In the genomic region with DNA sequence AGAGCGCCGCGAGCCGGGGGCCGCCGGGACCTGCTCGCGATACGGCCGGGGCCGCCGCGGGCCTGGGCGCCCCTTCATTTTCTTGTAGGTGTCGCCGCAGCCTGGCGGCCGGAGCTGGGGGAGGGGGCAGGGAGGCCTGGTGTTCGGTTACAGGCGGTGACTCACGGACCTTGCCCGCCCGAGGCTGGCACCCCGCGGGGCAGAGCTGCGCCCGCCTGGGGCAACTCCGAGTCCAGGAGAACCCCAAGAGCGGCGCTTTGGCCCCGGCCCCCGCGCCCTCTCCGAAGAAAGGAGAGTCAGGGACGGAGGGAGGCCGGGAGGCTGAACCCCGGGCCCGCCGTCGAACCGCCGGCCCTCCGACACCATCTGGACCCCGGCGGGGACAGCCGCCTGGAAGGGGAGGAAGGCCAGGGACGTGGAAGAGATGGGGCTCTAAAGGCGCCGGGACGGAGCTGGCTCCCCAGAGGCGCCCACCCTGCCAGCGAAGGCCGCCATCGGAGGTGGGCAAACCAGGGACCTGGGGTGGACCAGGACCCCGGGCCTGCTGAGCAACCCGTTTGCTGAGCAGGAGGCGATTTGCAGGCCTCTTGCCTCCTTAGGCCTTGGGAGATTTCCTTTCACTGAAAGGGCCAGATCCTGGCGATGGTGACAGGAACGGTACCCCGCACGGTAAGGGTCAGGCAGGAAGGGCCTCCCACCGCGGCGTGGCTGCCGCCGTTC, we compare ENCODE assay signal across 8 cellular contexts. TPM values are rescaled to one million over a fixed set of nuclear protein-coding genes. Genes with fewer than 3 reads are reported as not detected.
DNase-seq lines count a peak whose midpoint lies in the region; ATAC-seq, FAIRE-seq and TF ChIP-seq lines count a peak whose summit lies in the region.

No MANE protein-coding gene starts in this region.

- TF ChIP-seq POLR2A in GM12878 (IDR thresholded peaks at IDR 0.05; ENCODE audit: low read depth, low read length) = no peak

- no peak for TF ChIP-seq EP300 in GM12878 (IDR thresholded peaks at IDR 0.05; ENCODE audit: borderline replicate concordance in 1 of 2, control insufficient read depth in 1 of 2, low read depth in 2 of 2, low read length in 2 of 2)

- H3K9me3 ChIP-seq in GM12878 (replicated peaks; ENCODE audit: control insufficient read depth, insufficient read depth, low read length) = no peaks in the 10 kb centered on the region; the same call in 2 of the 3 replicates

- H3K4me1 ChIP-seq in GM12878 (ENCODE audit: control insufficient read depth, insufficient read depth, low read length) = no peaks in the 10 kb centered on the region
- peaks cover 3% of the 10 kb centered on the region for H3K4me1 ChIP-seq in rectal smooth muscle tissue (ENCODE audit: control insufficient read depth, insufficient read depth, low read length)

- FAIRE-seq in GM12878 (lab: Jason Lieb, UNC) = no peak

- no peak overlapping the region for H2AFZ ChIP-seq in GM12878 (ENCODE audit: control insufficient read depth, low read depth, low read length)

- no TSS peak for BruUV-seq in GM12878 (replicated peaks; lab: Mats Ljungman, UMichigan)

- RAD21 ChIA-PET in GM12878 (lab: Charles Lee; ENCODE audit: unreplicated experiment) = interaction anchor here (0.6 kb wide), 1 partner anchor 740 kb away, joined by 3 read pairs; no protein-coding TSS in a partner anchor

- TF ChIP-seq RAD21 in GM12878 (IDR thresholded peaks at IDR 0.05; ENCODE audit: insufficient read depth, low read depth, low read length) = no peak

- POLR2A ChIA-PET in GM12878 (lab: Charles Lee) = no interaction called here

- 22% methylated on average over 58 of the region's 66 CpGs for WGBS in GM12878 (ENCODE audit: insufficient coverage, insufficient replicate concordance, low lambda C conversion rate, missing lambda C conversion rate)

- H3K79me2 ChIP-seq in GM12878 (ENCODE audit: control insufficient read depth, insufficient read depth, low read length) = no peaks in the 10 kb centered on the region

- SMC1A ChIA-PET in GM12878 (lab: Charles Lee; ENCODE audit: uncharacterized antibody, unreplicated experiment) = no interaction called here

- TF ChIP-seq CTCF in GM12878 (IDR thresholded peaks at IDR 0.05 in 2 of 3, conservative IDR thresholded peaks at IDR 0.05 in 1 of 3; ENCODE audit: control insufficient read depth in 2 of 3, extremely low read depth in 1 of 3, insufficient read depth in 1 of 3, low read depth in 3 of 3, low read length in 3 of 3) = no peak

- H3K9ac ChIP-seq in GM12878 (ENCODE audit: control insufficient read depth, insufficient read depth, low read length) (no peak overlapping the region), rectal smooth muscle tissue (ENCODE audit: low read length) (peak overlapping the region; percentile 33)

- no peaks in the 10 kb centered on the region; the same call in 1 of the 2 replicates for H4K20me1 ChIP-seq in GM12878 (ENCODE audit: control insufficient read depth, insufficient read depth)

- intact Hi-C loops in GM12878 (cut with micrococcal nuclease; ENCODE audit: unreplicated experiment) = loop anchor here (10.0 kb wide), 1 partner anchor 185 kb away; no protein-coding TSS in a partner anchor

- H3K27me3 ChIP-seq in GM12878 (replicated peaks in 1 of 2; ENCODE audit: control insufficient read depth in 2 of 2, insufficient read depth in 2 of 2, low read length in 1 of 2) = peaks cover 7 to 27% of the 10 kb centered on the region in 2 experiments
- no peaks in the 10 kb centered on the region for H3K27me3 ChIP-seq in rectal smooth muscle tissue (ENCODE audit: control insufficient read depth, insufficient read depth, low read length)

- DNase-seq in activated T-cell treated with anti-CD3 and anti-CD28 coated beads for 24 hours (ENCODE audit: low read depth) = peak; percentile 10
- DNase-seq in activated T-cell treated with anti-CD3 and anti-CD28 coated beads, Interleukin-2, amount 50 U/mL, for 1 hour = no peak
- peak; percentile 81 for DNase-seq in NCI-H460 (ENCODE audit: extremely low read depth, low read depth)
- no peak for DNase-seq in GM12878 (ENCODE audit: low read depth, low spot score)

- H3K27ac ChIP-seq in GM12878 (ENCODE audit: control insufficient read depth, insufficient read depth) (no peak overlapping the region), rectal smooth muscle tissue (ENCODE audit: low read depth, low read length) (peak overlapping the region; percentile 78)

- H3K36me3 ChIP-seq in GM12878 (ENCODE audit: control insufficient read depth in 2 of 2, insufficient read depth in 2 of 2, low read length in 1 of 2) = no peaks in the 10 kb centered on the region
- H3K36me3 ChIP-seq in rectal smooth muscle tissue (ENCODE audit: control insufficient read depth, insufficient read depth, low read length) = no peaks in the 10 kb centered on the region

- ATAC-seq in GM12878 (peak; percentile 41), HG03097 (IDR thresholded peaks at IDR 0.05; ENCODE audit: low FRiP score, unreplicated experiment) (no peak), HG03457 (IDR thresholded peaks at IDR 0.05; ENCODE audit: unreplicated experiment) (no peak)

- in situ Hi-C loops in GM12878 (cut with MboI) = no loop called here

- CTCF ChIA-PET in GM12878 (lab: Yijun Ruan, JAX) = no interaction called here

- H3K4me2 ChIP-seq in GM12878 (ENCODE audit: control insufficient read depth, insufficient read depth) = 0 out of 2 replicates have a peak overlapping the region, but pooled peaks have one; percentile 17

- H3K4me3 ChIP-seq in GM12878 = no peak overlapping the region
- peak overlapping the region; percentile 79 for H3K4me3 ChIP-seq in iPS-11a (ENCODE audit: low read depth, low read length)
- peak overlapping the region; percentile 69 for H3K4me3 ChIP-seq in rectal smooth muscle tissue (ENCODE audit: low read length)

TF ChIP-seq in GM12878, 131 proteins besides CTCF, POLR2A, EP300 and RAD21:
- TF ChIP-seq SUZ12 (IDR thresholded peaks at IDR 0.05; ENCODE audit: unreplicated experiment) = peak; percentile 76
- TF ChIP-seq CBFB (IDR thresholded peaks at IDR 0.05; ENCODE audit: low read depth) = no peak

RNA-seq across cellular contexts. Expression of a gene that starts 0.8 kb away (rescaled TPM):
- 13.4 and 19.5 TPM in 2 replicates for total RNA-seq in NCI-H460 (2014; rRNA removed; shearing (Covaris generic))
- 15.9 and 19.1 TPM in 2 replicates for polyA plus RNA-seq in NCI-H460 (2014; cell fraction: nucleus; rRNA removed)
- not detected in 2 replicates for total RNA-seq in GM12878 (2013; cell fraction: nucleolus; rRNA removed)
- 0.11 and 0.76 TPM in 2 replicates for total RNA-seq in GM12878 (2014; rRNA removed)
- total RNA-seq in GM12878 (2014; rRNA removed; fragmentation: Illumina TruSeq; extraction: Trizol) = 0.09 and 0.23 TPM in 2 replicates
- total RNA-seq in GM12878 (2021) = 0.08 and 0.27 TPM in 2 replicates
- polyA plus RNA-seq in GM12878 (2011; ENCODE audit: low read depth) = not detected
- polyA plus RNA-seq in GM12878 (2011; rRNA removed) = 0.42 and 0.46 TPM in 2 replicates
- polyA plus RNA-seq in GM12878 (2011; cell fraction: cytosol; rRNA removed) = 0.37 and 0.43 TPM in 2 replicates
- polyA plus RNA-seq in GM12878 (2011; cell fraction: nucleus; rRNA removed) = 0.42 and 0.48 TPM in 2 replicates
- not detected in 2 replicates for polyA plus RNA-seq in GM12878 (2012)
- 0.06 TPM in 1 of 2 replicates, not detected in the other for polyA plus RNA-seq in GM12878 (2014; fragmentation: Illumina TruSeq; extraction: Trizol)
- under 1 TPM; 0.03 to 0.04 TPM for polyA plus RNA-seq in GM12878 (2014; fragmentation: Nextera tagmentation; extraction: Ambion mirVana)
- 0.05 and 0.08 TPM in 2 replicates for polyA plus RNA-seq in GM12878 (2014; rRNA removed)
- polyA plus RNA-seq in GM12878 (2016; fragmentation: Nextera tagmentation; extraction: Ambion mirVana) = not detected
- 0.80 and 0.88 TPM in 2 replicates for polyA minus RNA-seq in GM12878 (2011; rRNA and poly(A)+ RNA removed)
- polyA minus RNA-seq in GM12878 (2011; cell fraction: cytosol; rRNA and poly(A)+ RNA removed) = 0.27 and 1.2 TPM in 2 replicates
- polyA minus RNA-seq in GM12878 (2011; cell fraction: nucleus; rRNA and poly(A)+ RNA removed) = 0.48 and 0.60 TPM in 2 replicates

Comparison
In these comparisons a context has a peak if more than half of its experiments do, and no peak if none do; other contexts are left out.
1. DNase-seq: peak in activated T-cell treated with anti-CD3 and anti-CD28 coated beads for 24 hours (single experiment) and NCI-H460 (single experiment); none in activated T-cell treated with anti-CD3 and anti-CD28 coated beads, Interleukin-2, amount 50 U/mL, for 1 hour (single experiment) and GM12878 (single experiment).